ENCODE assay signal across 8 cellular contexts in genomic region chr5:151150484-151151262, GRCh38. TPM values are rescaled to one million over a fixed set of nuclear protein-coding genes. Genes with fewer than 3 reads are reported as not detected.
A peak's percentile ranks its signal among the peaks of the same experiment; 100 is the strongest.
DNase-seq lines count a peak whose midpoint lies in the region; ATAC-seq and TF ChIP-seq lines count a peak whose summit lies in the region.

No MANE protein-coding gene starts in this region.

- peak; percentile 44 for ATAC-seq in GM19467 (IDR thresholded peaks at IDR 0.05; ENCODE audit: unreplicated experiment)
- peak; percentile 61 for ATAC-seq in IMR-90 (ENCODE audit: low read depth)

- H3K9me3 ChIP-seq in IMR-90 (ENCODE audit: control insufficient read depth, insufficient read depth, low read length) (no peaks in the 10 kb centered on the region), neuronal stem cell (replicated peaks in 1 of 2; ENCODE audit: control insufficient read depth in 2 of 2, insufficient read depth in 1 of 2, low read depth in 1 of 2, low read length in 2 of 2) (no peaks in the 10 kb centered on the region), transverse colon (no peaks in the 10 kb centered on the region), MG63 (no peaks in the 10 kb centered on the region)

- H2BK120ac ChIP-seq in IMR-90 (ENCODE audit: low read depth, low read length) (no peak overlapping the region), neuronal stem cell (ENCODE audit: low read depth, low read length) (no peak overlapping the region)

- peaks cover 48% of the 10 kb centered on the region for H3K9me1 ChIP-seq in IMR-90 (ENCODE audit: insufficient read depth, low read length)

- H3K4me2 ChIP-seq in IMR-90 (ENCODE audit: low read depth, low read length), result peak overlapping the region; percentile 25
- peak overlapping the region; percentile 30 for H3K4me2 ChIP-seq in neuronal stem cell (ENCODE audit: insufficient read depth, low read length, poor library complexity, severe bottlenecking)

- H3K4me1 ChIP-seq in IMR-90 (ENCODE audit: control insufficient read depth, insufficient read depth, low read length) (peaks cover 32% of the 10 kb centered on the region), neuronal stem cell (ENCODE audit: control insufficient read depth in 2 of 2, insufficient read depth in 1 of 2, low read depth in 1 of 2, low read length in 2 of 2) (peaks cover 14 to 28% of the 10 kb centered on the region in 2 donors), transverse colon (peaks cover 39 to 75% (median 54%) of the 10 kb centered on the region in 4 donors)

- in situ Hi-C loops in IMR-90 (cut with MboI; ENCODE audit: low sequenced_read_pairs), result no loop called here
- in situ Hi-C loops in transverse colon (cut with MboI; ENCODE audit: low pct_ligation_motif_present in 1 of 4, low pct_unique_long_range_greater_than_20kb in 1 of 4, low sequenced_read_pairs in 3 of 4), result no loop called here

- dilution Hi-C loops in IMR-90 (cut with HindIII; ENCODE audit: low sequenced_read_pairs, unreplicated experiment), result no loop called here

- no TSS peak for BruUV-seq in IMR-90 (replicated peaks; lab: Mats Ljungman, UMichigan)

- H3K79me1 ChIP-seq in IMR-90 (ENCODE audit: low read depth in 1 of 2, low read length in 2 of 2) (peaks cover 31 to 97% of the 10 kb centered on the region in 2 experiments), neuronal stem cell (ENCODE audit: low read depth, low read length) (peaks cover 5% of the 10 kb centered on the region)

- WGBS in IMR-90 (ENCODE audit: extremely low coverage in 2 of 2, insufficient read length in 1 of 2), 2 experiments, result 57% methylated on average over 1 of the region's 5 CpGs; no CpG with 5 or more reads in 1 of the 2 experiments
- no CpG with 5 or more reads among the region's 5 CpGs for WGBS in neuronal stem cell (ENCODE audit: extremely low coverage in 2 of 2, insufficient read length in 2 of 2, insufficient replicate concordance in 1 of 2), 2 donors
- 14 to 27% methylated on average over 1 to 5 of the region's 5 CpGs for WGBS in transverse colon (ENCODE audit: low coverage in 1 of 2), 2 donors

- no peak overlapping the region for H4K8ac ChIP-seq in IMR-90 (ENCODE audit: low read depth in 2 of 2, low read length in 2 of 2)
- no peak overlapping the region for H4K8ac ChIP-seq in neuronal stem cell (ENCODE audit: low read depth, low read length)

- H2BK5ac ChIP-seq in IMR-90 (ENCODE audit: low read depth, low read length, poor library complexity, severe bottlenecking) (peak overlapping the region; percentile 0), neuronal stem cell (ENCODE audit: low read length) (no peak overlapping the region)

- no peak overlapping the region for H3K56ac ChIP-seq in IMR-90 (ENCODE audit: extremely low read depth, insufficient read depth, low read length)

- H3K9ac ChIP-seq in IMR-90 (ENCODE audit: low read depth, low read length) (no peak overlapping the region; the same call in 1 of the 2 replicates), neuronal stem cell (ENCODE audit: low read depth, low read length, poor library complexity) (no peak overlapping the region)

- DNase-seq in DMS53 (lab: John Stamatoyannopoulos, UW) (peak; percentile 91), IMR-90 (peak; percentile 47), neuronal stem cell (ENCODE audit: low spot score) (no peak), transverse colon (peak; percentile 61), MG63 (no peak)
- peak; percentile 71 for DNase-seq in activated CD4-positive, alpha-beta T cell treated with anti-CD3 and anti-CD28 coated beads, Interleukin-2, amount 50 U/mL, for 1 hour
- peak; percentile 52 for DNase-seq in effector CD8-positive, alpha-beta T cell (lab: John Stamatoyannopoulos, UW)

- no peak for TF ChIP-seq EP300 in transverse colon (IDR thresholded peaks at IDR 0.05; ENCODE audit: low read depth)

- no peak for TF ChIP-seq RAD21 in IMR-90 (IDR thresholded peaks at IDR 0.05; ENCODE audit: low read length)

- no peak overlapping the region for H2AK5ac ChIP-seq in IMR-90 (ENCODE audit: low read depth, low read length)
- H2AK5ac ChIP-seq in neuronal stem cell (ENCODE audit: low read depth, low read length), result no peak overlapping the region

- H3K18ac ChIP-seq in IMR-90 (ENCODE audit: low read depth, low read length), result no peak overlapping the region
- H3K18ac ChIP-seq in neuronal stem cell (ENCODE audit: low read length), result peak overlapping the region; percentile 44

- no peak overlapping the region for H2BK12ac ChIP-seq in neuronal stem cell (ENCODE audit: low read length)

- CTCF ChIA-PET in IMR-90 (lab: Yijun Ruan, JAX), result interaction anchor here (0.9 to 1.1 kb wide), 3 partner anchors 25 to 36 kb away, joined by 3 to 5 read pairs (median 4); no protein-coding TSS in a partner anchor

- POLR2A ChIA-PET in IMR-90 (lab: Charles Lee; ENCODE audit: unreplicated experiment), result interaction anchor here (0.6 to 1.2 kb wide), 2 partner anchors 12 to 26 kb away, joined by 3 to 9 read pairs; no protein-coding TSS in a partner anchor

- H2AK9ac ChIP-seq in IMR-90 (replicated peaks; ENCODE audit: low read depth, low read length, poor library complexity), result no peak overlapping the region

- no peaks in the 10 kb centered on the region for H3K27me3 ChIP-seq in IMR-90 (ENCODE audit: control insufficient read depth, insufficient read depth, low read length)
- no peaks in the 10 kb centered on the region for H3K27me3 ChIP-seq in neuronal stem cell (ENCODE audit: control insufficient read depth in 3 of 3, insufficient read depth in 3 of 3, low read depth in 1 of 3, low read length in 3 of 3)
- no peaks in the 10 kb centered on the region for H3K27me3 ChIP-seq in transverse colon
- H3K27me3 ChIP-seq in MG63, result no peaks in the 10 kb centered on the region

- peaks cover 100% of the 10 kb centered on the region for H4K20me1 ChIP-seq in IMR-90 (ENCODE audit: insufficient read depth, low read length)

- TF ChIP-seq CTCF in IMR-90 (conservative IDR thresholded peaks at IDR 0.05; ENCODE audit: low read depth, low read length) (no peak), transverse colon (IDR thresholded peaks at IDR 0.05) (no peak)

- no peak overlapping the region for H2BK20ac ChIP-seq in IMR-90 (ENCODE audit: low read depth, low read length)

- no peak overlapping the region for H4K91ac ChIP-seq in IMR-90 (ENCODE audit: insufficient read depth, low read depth, low read length)
- H4K91ac ChIP-seq in neuronal stem cell (ENCODE audit: low read depth, low read length, poor library complexity), result no peak overlapping the region

- H2AFZ ChIP-seq in IMR-90 (replicated peaks; ENCODE audit: low read length, poor library complexity) (no peak overlapping the region), neuronal stem cell (ENCODE audit: low read length) (peak overlapping the region; percentile 24)

- H3K23ac ChIP-seq in IMR-90 (ENCODE audit: low read depth, low read length), result peak overlapping the region; percentile 84; the same call in 1 of the 2 replicates
- H3K23ac ChIP-seq in neuronal stem cell (ENCODE audit: low read depth, low read length, poor library complexity), result no peak overlapping the region

- H3K36me3 ChIP-seq in IMR-90 (ENCODE audit: control insufficient read depth, insufficient read depth, low read length), result peaks cover 35% of the 10 kb centered on the region
- H3K36me3 ChIP-seq in neuronal stem cell (replicated peaks in 1 of 2; ENCODE audit: control insufficient read depth in 2 of 2, insufficient read depth in 2 of 2, low read length in 2 of 2), result peaks cover 0 to 23% of the 10 kb centered on the region in 2 donors
- no peaks in the 10 kb centered on the region for H3K36me3 ChIP-seq in transverse colon
- H3K36me3 ChIP-seq in MG63, result peaks cover 44% of the 10 kb centered on the region

- no peak for TF ChIP-seq POLR2A in IMR-90 (IDR thresholded peaks at IDR 0.05; ENCODE audit: low read depth, low read length)
- no peak for TF ChIP-seq POLR2A in transverse colon (IDR thresholded peaks at IDR 0.05)

- no peak overlapping the region for H2BK15ac ChIP-seq in IMR-90 (ENCODE audit: low read depth, low read length)
- H2BK15ac ChIP-seq in neuronal stem cell (ENCODE audit: low read length), result no peak overlapping the region

- no peak overlapping the region for H3K4me3 ChIP-seq in IMR-90 (ENCODE audit: insufficient read depth, low read depth, low read length)
- H3K4me3 ChIP-seq in neuronal stem cell (ENCODE audit: low read length in 2 of 2), result peak overlapping the region in 1 of 2 donors; percentile 3
- H3K4me3 ChIP-seq in transverse colon, result peak overlapping the region in 1 of 4 donors; percentile 3
- H3K4me3 ChIP-seq in MG63, result no peak overlapping the region

- H3K27ac ChIP-seq in IMR-90 (ENCODE audit: insufficient read depth, low read length) (peak overlapping the region; percentile 34; the same call in 1 of the 2 replicates), neuronal stem cell (replicated peaks; ENCODE audit: low read length) (peak overlapping the region; percentile 59), transverse colon (peak overlapping the region; percentile 86 to 90 (median 88))

- no peak overlapping the region for H3K4ac ChIP-seq in IMR-90 (ENCODE audit: low read depth, low read length)
- H3K4ac ChIP-seq in neuronal stem cell (ENCODE audit: low read length), result no peak overlapping the region

- no peak overlapping the region for H4K5ac ChIP-seq in IMR-90 (ENCODE audit: low read depth, low read length)

- intact Hi-C loops in IMR-90 (cut with micrococcal nuclease) (no loop called here), transverse colon (cut with DNase I; ENCODE audit: low total_unique reads) (no loop called here)

- H3K14ac ChIP-seq in IMR-90 (replicated peaks; ENCODE audit: low read depth, low read length) (no peak overlapping the region), neuronal stem cell (ENCODE audit: low read length) (peak overlapping the region; percentile 49)

TF ChIP-seq in IMR-90, 13 proteins besides CTCF, POLR2A, EP300 and RAD21 (continues in another document):
- TF ChIP-seq RCOR1 (IDR thresholded peaks at IDR 0.05; ENCODE audit: insufficient replicate concordance, low read length), result no peak
- no peak for TF ChIP-seq CEBPB (IDR thresholded peaks at IDR 0.05; ENCODE audit: low read depth, low read length)
- TF ChIP-seq NFE2L2 (IDR thresholded peaks at IDR 0.05; ENCODE audit: low read depth, low read length), result no peak
- no peak for TF ChIP-seq BHLHE40 (IDR thresholded peaks at IDR 0.05; ENCODE audit: low read depth, low read length)
- no peak for TF ChIP-seq CHD1 (IDR thresholded peaks at IDR 0.05; ENCODE audit: low read depth, low read length)

RNA-seq across cellular contexts. Expression of gene ANXA6, which starts 6.9 kb away (rescaled TPM):
- total RNA-seq in IMR-90 (2012; rRNA removed) (610 and 633 TPM in 2 replicates), transverse colon (10 to 100 TPM; 19.1 to 79.0 (median 55.3) TPM)
- polyA plus RNA-seq in IMR-90 (2012; rRNA removed), result 346 and 355 TPM in 2 replicates
- polyA plus RNA-seq in IMR-90 (2012; cell fraction: cytosol; rRNA removed), result 237 and 242 TPM in 2 replicates
- polyA plus RNA-seq in IMR-90 (2012; cell fraction: nucleus; rRNA removed; ENCODE audit: low replicate concordance), result 152 and 159 TPM in 2 replicates
- 47.1 TPM for polyA plus RNA-seq in neuronal stem cell (2013, experiment 1 of 2)
- 45.5 TPM for polyA plus RNA-seq in neuronal stem cell (2013, experiment 2 of 2)
- 222 and 331 TPM in 2 replicates for total RNA-seq in MG63 (2014; rRNA removed; shearing (Covaris generic); ENCODE audit: low replicate concordance)

Comparison
In these comparisons a context has a peak if more than half of its experiments do, and no peak if none do; other contexts are left out.
1. DNase-seq: peak in DMS53 (single experiment), IMR-90 (single experiment), activated CD4-positive, alpha-beta T cell treated with anti-CD3 and anti-CD28 coated beads, Interleukin-2, amount 50 U/mL, for 1 hour (single experiment), effector CD8-positive, alpha-beta T cell (single experiment) and transverse colon (single experiment); none in neuronal stem cell (single experiment) and MG63 (single experiment).
2. H3K27ac ChIP-seq: peak in every context shown above with its lines; median percentile 88 in transverse colon; 59 in neuronal stem cell; 34 in IMR-90.